8 cellular contexts compared by ENCODE assay signal in the genomic region with DNA sequence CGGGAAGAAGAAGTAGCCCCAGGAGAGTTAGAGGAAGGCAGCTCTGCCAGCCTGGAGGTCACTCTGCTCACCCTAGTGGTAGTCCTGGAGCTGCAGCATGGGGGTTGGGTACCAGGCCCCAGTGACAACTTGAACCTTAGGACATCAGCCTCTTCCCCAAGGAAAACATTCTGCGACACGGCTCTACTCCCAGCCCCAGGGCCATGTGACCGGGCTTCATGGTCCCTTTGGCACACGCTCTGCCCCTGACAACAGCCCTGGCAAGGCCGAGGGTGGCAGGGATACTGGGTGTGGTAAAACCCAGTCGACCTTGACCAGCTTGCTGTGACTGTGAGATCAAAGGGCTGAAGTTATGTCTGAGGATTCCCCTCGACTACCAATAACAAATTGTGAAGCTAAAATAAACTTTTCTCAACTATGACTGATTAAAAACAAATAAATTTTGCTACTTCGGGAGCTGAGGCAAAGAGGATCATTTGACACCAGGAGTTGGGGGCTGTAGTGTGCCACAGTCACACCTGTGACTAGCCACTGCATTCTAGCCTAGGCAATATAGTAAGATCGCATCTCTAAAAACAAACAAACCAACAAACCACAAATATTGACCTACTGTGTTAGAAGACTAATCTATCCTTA. TPM values are rescaled to one million over a fixed set of nuclear protein-coding genes. Genes with fewer than 3 reads are reported as not detected.
DNase-seq lines count a peak whose midpoint lies in the region; ATAC-seq, FAIRE-seq and TF ChIP-seq lines count a peak whose summit lies in the region.

No MANE protein-coding gene starts in this region.

- H3K9me3 ChIP-seq in mammary epithelial cell (replicated peaks; ENCODE audit: insufficient read depth, low read length): no peaks in the 10 kb centered on the region

- H3K27ac ChIP-seq in mammary epithelial cell (ENCODE audit: insufficient read depth, low read depth, low read length): no peak overlapping the region

- no peaks in the 10 kb centered on the region for H3K79me2 ChIP-seq in mammary epithelial cell (ENCODE audit: insufficient read depth, low read length)

- intact Hi-C loops in mammary epithelial cell (cut with micrococcal nuclease): no loop called here
- intact Hi-C loops in sciatic nerve (cut with DNase I): no loop called here

- H3K27me3 ChIP-seq in mammary epithelial cell (ENCODE audit: insufficient read depth, low read length): no peaks in the 10 kb centered on the region

- no peaks in the 10 kb centered on the region for H3K36me3 ChIP-seq in mammary epithelial cell (ENCODE audit: insufficient read depth, low read length)

- no peaks in the 10 kb centered on the region for H4K20me1 ChIP-seq in mammary epithelial cell (ENCODE audit: insufficient read depth, low read length)

- no peak for FAIRE-seq in HTR-8/SVneo (lab: Jason Lieb, UNC)

- H2AFZ ChIP-seq in mammary epithelial cell (ENCODE audit: low read depth, low read length): no peak overlapping the region

- H3K4me2 ChIP-seq in mammary epithelial cell (ENCODE audit: insufficient read depth, low read depth, low read length): no peak overlapping the region

- ATAC-seq in GM19043 (IDR thresholded peaks at IDR 0.05; ENCODE audit: low read depth, unreplicated experiment): peak; percentile 51
- peak; percentile 68 for ATAC-seq in HG03175 (IDR thresholded peaks at IDR 0.05; ENCODE audit: unreplicated experiment)
- ATAC-seq in sciatic nerve: peak; percentile 51

- TF ChIP-seq CTCF in mammary epithelial cell (conservative IDR thresholded peaks at IDR 0.05 in 1 of 2, IDR thresholded peaks at IDR 0.05 in 1 of 2; ENCODE audit: extremely low read depth in 1 of 2, insufficient read depth in 1 of 2, low read depth in 1 of 2, low read length in 2 of 2): peak; percentile 15 to 47

- dilution Hi-C loops in mammary epithelial cell (cut with HindIII; ENCODE audit: low sequenced_read_pairs): no loop called here

- no TSS peak for BruUV-seq in mammary epithelial cell (replicated peaks; lab: Mats Ljungman, UMichigan)

- DNase-seq in mammary epithelial cell (no peak), sciatic nerve (ENCODE audit: low spot score) (no peak), HTR-8/SVneo (ENCODE audit: insufficient read length, low spot score) (no peak), NCI-H2081 (lab: John Stamatoyannopoulos, UW) (no peak), T-helper 9 cell (no peak)
- no peak for DNase-seq in activated naive CD4-positive, alpha-beta T cell treated with Interleukin-2 at 50 U/mL for 16 hours

- no peaks in the 10 kb centered on the region for H3K4me1 ChIP-seq in mammary epithelial cell (ENCODE audit: insufficient read depth, low read length)

- in situ Hi-C loops in mammary epithelial cell (cut with MboI; ENCODE audit: low sequenced_read_pairs in 2 of 2): no loop called here

- no peak overlapping the region for H3K9ac ChIP-seq in mammary epithelial cell (ENCODE audit: insufficient read depth, low read length)

- WGBS in mammary epithelial cell (ENCODE audit: low coverage, missing lambda C conversion rate): 66% methylated on average over 8 of the region's 10 CpGs

- CTCF ChIA-PET in mammary epithelial cell (lab: Charles Lee; ENCODE audit: low non-redundant PET): no interaction called here

- no peak overlapping the region for H3K4me3 ChIP-seq in mammary epithelial cell (replicated peaks in 1 of 3; ENCODE audit: insufficient read depth in 1 of 3, low read depth in 2 of 3, low read length in 3 of 3)

RNA-seq across cellular contexts. Expression of gene ARID1B, which starts 24.4 kb away (rescaled TPM):
- total RNA-seq in mammary epithelial cell: 10 to 100 TPM; 42.5 to 53.7 TPM
- polyA plus RNA-seq in mammary epithelial cell: 19.7 TPM
- 93.6 TPM for polyA minus RNA-seq in mammary epithelial cell
- total RNA-seq in sciatic nerve: 142 TPM
